In genomic region chr2:231386446-231386845, GRCh38 we compare ENCODE assay signal across 14 cellular contexts. TPM values are rescaled to one million over a fixed set of nuclear protein-coding genes. Genes with fewer than 3 reads are reported as not detected.
DNase-seq lines count a peak whose midpoint lies in the region; TF ChIP-seq lines count a peak whose summit lies in the region.
"Had no signal": no experiment of that assay in that cellular context is flagged by ENCODE, and none has a peak within 500 bp of the region (broad histone marks: within the 10 kb centered on the region; RNA-seq: fewer than 3 reads in every experiment).

No MANE protein-coding gene starts in this region.

- peaks cover 7% of the 10 kb centered on the region for H3K4me1 Mint-ChIP-seq in mesothelial cell of epicardium

- H3K27ac Mint-ChIP-seq in mesothelial cell of epicardium = no peak overlapping the region
- H3K27ac Mint-ChIP-seq: stimulated activated naive CD8-positive, alpha-beta T cell treated with anti-CD3 and anti-CD28 coated beads, Interleukin-15, Interleukin-2, amounts not matched to agents 100 ng/mL and 50 ng/mL, for 24 hours; WTC11 had no signal

- H2BK5ac ChIP-seq in mesenchymal stem cell (ENCODE audit: low read depth, low read length, poor library complexity, severe bottlenecking) = peak overlapping the region; percentile 66

- peak; percentile 58 for DNase-seq in Daoy (ENCODE audit: low read depth)
- peak; percentile 94 for DNase-seq in M059J (ENCODE audit: low read depth)
- DNase-seq in brain microvascular endothelial cell = peak; percentile 63
- DNase-seq in mesenchymal stem cell = peak; percentile 78
- no peak for DNase-seq in right atrium auricular region (ENCODE audit: low spot score)
- no peak for DNase-seq in mesothelial cell of epicardium (ENCODE audit: low spot score in 2 of 2, unreplicated experiment in 2 of 2)
- DNase-seq in HAP-1 (ENCODE audit: low spot score in 2 of 2) = no peak
- DNase-seq in mucosa of gallbladder (ENCODE audit: low spot score) = no peak
- DNase-seq: adrenal gland; naive thymus-derived CD8-positive, alpha-beta T cell; NCI-H187 treated with DMSO at 0.1 percent for 48 hours; right lobe of liver had no signal

- in situ Hi-C loops in brain microvascular endothelial cell (cut with HindIII; ENCODE audit: low pct_ligation_motif_present, low sequenced_read_pairs) (no loop called here), HAP-1 (cut with MboI; ENCODE audit: low sequenced_read_pairs) (no loop called here)

- H3K36me3 Mint-ChIP-seq in mesothelial cell of epicardium = peaks cover 12% of the 10 kb centered on the region

- no peak overlapping the region for H2BK120ac ChIP-seq in mesenchymal stem cell (ENCODE audit: low read depth, low read length)

- peak overlapping the region; percentile 14 for H3K4me2 ChIP-seq in mesenchymal stem cell (ENCODE audit: low read length, poor library complexity, severe bottlenecking)

- H3K79me1 ChIP-seq in mesenchymal stem cell (replicated peaks; ENCODE audit: low read length, poor library complexity, severe bottlenecking) = no peaks in the 10 kb centered on the region

- TF ChIP-seq CTCF in brain microvascular endothelial cell (IDR thresholded peaks at IDR 0.05; ENCODE audit: low read depth, low read length, missing control alignments) (no peak), right atrium auricular region (IDR thresholded peaks at IDR 0.05) (no peak), mesothelial cell of epicardium (IDR thresholded peaks at IDR 0.05; ENCODE audit: unreplicated experiment) (no peak)

- H3K23ac ChIP-seq in mesenchymal stem cell (ENCODE audit: low read length in 2 of 2) = no peak overlapping the region

- H4K91ac ChIP-seq in mesenchymal stem cell (ENCODE audit: low read length) = no peak overlapping the region

- no peak overlapping the region for H2BK15ac ChIP-seq in mesenchymal stem cell (ENCODE audit: low read depth, poor library complexity, severe bottlenecking)

- H3K4me3 ChIP-seq in brain microvascular endothelial cell (ENCODE audit: low read depth, low read length) (no peak overlapping the region), mesenchymal stem cell (ENCODE audit: insufficient read depth in 1 of 2, low read depth in 1 of 2, low read length in 2 of 2) (no peak overlapping the region), right atrium auricular region (no peak overlapping the region), HAP-1 (no peak overlapping the region)
- H3K4me3 ChIP-seq: adrenal gland, right lobe of liver had no signal

- H3K9me3 Mint-ChIP-seq in mesothelial cell of epicardium = peaks cover 18% of the 10 kb centered on the region

- no peak overlapping the region for H4K8ac ChIP-seq in mesenchymal stem cell (ENCODE audit: low read length)

- H3K18ac ChIP-seq in mesenchymal stem cell (ENCODE audit: low read depth in 1 of 2, low read length in 2 of 2) = no peak overlapping the region

- 62% methylated on average over 3 of the region's 3 CpGs for WGBS in mesenchymal stem cell

- H3K36me3 ChIP-seq in brain microvascular endothelial cell (replicated peaks) (no peaks in the 10 kb centered on the region), mesenchymal stem cell (ENCODE audit: control insufficient read depth in 1 of 2, insufficient read depth in 2 of 2, low read depth in 1 of 2, low read length in 2 of 2) (peaks cover 0 to 3% of the 10 kb centered on the region in 2 experiments), right atrium auricular region (no peaks in the 10 kb centered on the region), HAP-1 (replicated peaks) (no peaks in the 10 kb centered on the region)
- H3K36me3 ChIP-seq: adrenal gland, right lobe of liver had no signal

- no peak overlapping the region for H2AFZ ChIP-seq in mesenchymal stem cell (ENCODE audit: low read depth, low read length)

- no peak overlapping the region for H3K9ac ChIP-seq in mesenchymal stem cell (ENCODE audit: low read length)

- H2BK12ac ChIP-seq in mesenchymal stem cell (ENCODE audit: low read length in 2 of 2) = no peak overlapping the region

- H3K4me1 ChIP-seq in mesenchymal stem cell (ENCODE audit: control insufficient read depth, insufficient read depth, low read depth, low read length) = peaks cover 34% of the 10 kb centered on the region
- peaks cover 0 to 9% of the 10 kb centered on the region in 2 donors for H3K4me1 ChIP-seq in right atrium auricular region
- no peaks in the 10 kb centered on the region for H3K4me1 ChIP-seq in HAP-1
- H3K4me1 ChIP-seq: right lobe of liver had no signal

- H3K9me3 ChIP-seq in mesenchymal stem cell (ENCODE audit: control insufficient read depth, low read length) (peaks cover 8% of the 10 kb centered on the region), right atrium auricular region (peaks cover 0 to 12% of the 10 kb centered on the region in 2 donors), HAP-1 (no peaks in the 10 kb centered on the region)

- H3K14ac ChIP-seq in mesenchymal stem cell (ENCODE audit: low read length in 2 of 2) = no peak overlapping the region

- H3K27me3 Mint-ChIP-seq in mesothelial cell of epicardium (ENCODE audit: low read depth) = no peaks in the 10 kb centered on the region

- no peak overlapping the region for H3K27ac ChIP-seq in brain microvascular endothelial cell
- H3K27ac ChIP-seq in mesenchymal stem cell (ENCODE audit: low read length, poor library complexity, severe bottlenecking) = peak overlapping the region; percentile 81
- no peak overlapping the region for H3K27ac ChIP-seq in right atrium auricular region
- H3K27ac ChIP-seq: adrenal gland, right lobe of liver had no signal

- H2AK5ac ChIP-seq in mesenchymal stem cell (ENCODE audit: low read length, severe bottlenecking) = peak overlapping the region; percentile 54

- H3K4ac ChIP-seq in mesenchymal stem cell (ENCODE audit: low read depth in 1 of 2, low read length in 2 of 2) = no peak overlapping the region

- H3K27me3 ChIP-seq in brain microvascular endothelial cell (replicated peaks) = no peaks in the 10 kb centered on the region
- H3K27me3 ChIP-seq in mesenchymal stem cell (ENCODE audit: control insufficient read depth in 1 of 2, insufficient read depth in 1 of 2, low read length in 2 of 2) = peaks cover 0 to 6% of the 10 kb centered on the region in 2 experiments
- H3K27me3 ChIP-seq in right atrium auricular region = no peaks in the 10 kb centered on the region
- no peaks in the 10 kb centered on the region for H3K27me3 ChIP-seq in HAP-1 (ENCODE audit: low read depth)
- H3K27me3 ChIP-seq: adrenal gland, right lobe of liver had no signal

- H3K4me3 Mint-ChIP-seq in mesothelial cell of epicardium = no peak overlapping the region
- H3K4me3 Mint-ChIP-seq: naive thymus-derived CD8-positive, alpha-beta T cell; stimulated activated naive CD8-positive, alpha-beta T cell treated with anti-CD3 and anti-CD28 coated beads, Interleukin-15, Interleukin-2, amounts not matched to agents 100 ng/mL and 50 ng/mL, for 24 hours; WTC11 had no signal

RNA-seq across cellular contexts. Expression of gene B3GNT7, which starts 9.1 kb away (rescaled TPM):
- total RNA-seq in Daoy (2014; rRNA removed; shearing (Covaris generic)) = 0.63 and 1.1 TPM in 2 replicates
- total RNA-seq in M059J (2014; rRNA removed; shearing (Covaris generic)) = 0.17 and 0.57 TPM in 2 replicates
- 0.26 TPM for polyA plus RNA-seq in mesenchymal stem cell (2013, experiment 1 of 2)
- 0.21 TPM for polyA plus RNA-seq in mesenchymal stem cell (2013, experiment 2 of 2)
- total RNA-seq in right atrium auricular region (1 to 10 TPM; 4.0 to 9.4 TPM), mesothelial cell of epicardium (5.2 to 7.0 TPM (median 5.6 TPM) in 3 replicates), mucosa of gallbladder (281 TPM)

Comparison
In these comparisons a context has a peak if more than half of its experiments do, and no peak if none do; other contexts are left out.
1. DNase-seq: peak in Daoy (single experiment), M059J (single experiment), brain microvascular endothelial cell (single experiment) and mesenchymal stem cell (single experiment); none in right atrium auricular region (single experiment), mesothelial cell of epicardium (0 of 2), HAP-1 (0 of 2) and mucosa of gallbladder (single experiment).
2. RNA of gene B3GNT7, which starts 9.1 kb away (total RNA-seq): 281 TPM in mucosa of gallbladder (single experiment); 4.0 to 9.4 TPM in right atrium auricular region, 5.2 to 7.0 TPM in mesothelial cell of epicardium, 0.63 to 1.1 TPM in Daoy and 0.17 to 0.57 TPM in M059J; every median in the first group is over 10 times any median in the second.